Comparison of ENCODE assay signal across 7 cellular contexts in the genomic region with DNA sequence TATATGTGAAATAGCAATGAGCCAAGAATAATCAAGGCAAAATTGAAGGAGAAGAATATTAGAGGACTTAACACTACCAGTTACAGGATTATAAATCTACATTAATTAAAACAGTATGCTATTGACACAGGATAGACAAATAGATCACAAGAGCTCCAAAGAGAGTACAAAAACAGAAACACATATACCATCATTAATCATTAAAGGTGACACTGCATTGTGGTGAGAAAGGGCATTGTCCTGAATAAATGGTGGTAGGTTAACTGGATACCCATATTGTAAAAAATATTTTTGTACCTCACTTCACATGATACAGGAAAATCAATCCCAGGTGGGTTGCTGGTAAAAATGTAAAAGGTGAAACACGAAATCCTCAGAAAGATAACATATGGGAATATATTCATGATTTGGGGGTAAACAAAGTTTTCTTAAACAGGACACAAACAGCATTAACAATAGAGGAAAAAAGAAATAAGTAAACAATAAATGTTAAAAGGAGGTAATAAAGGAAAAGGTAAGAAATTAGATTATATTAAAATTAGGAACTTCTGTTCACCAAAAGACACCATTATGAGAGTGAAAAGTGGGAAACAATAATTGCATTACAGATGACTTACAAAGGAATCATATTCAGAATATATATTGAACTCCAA.
"Had no signal": no experiment of that assay in that cellular context is flagged by ENCODE, and none has a peak within 500 bp of the region (broad histone marks: within the 10 kb centered on the region; RNA-seq: fewer than 3 reads in every experiment).

No MANE protein-coding gene starts in this region.

- H3K27me3 Mint-ChIP-seq: IgD-negative memory B cell had no signal

- H3K9me3 Mint-ChIP-seq: GM23338, H9 had no signal

- H2AFZ ChIP-seq: GM23338 had no signal

- ATAC-seq: GM23338, HepG2 had no signal

- H3K27ac ChIP-seq: HL-60 had no signal

- H3K4me2 ChIP-seq: GM23338 had no signal

- H3K27ac Mint-ChIP-seq: GM23338, H9, HFFc6, IgD-negative memory B cell had no signal

- H3K4me3 Mint-ChIP-seq: GM23338, H9, HFFc6, IgD-negative memory B cell had no signal

- H3K36me3 Mint-ChIP-seq: IgD-negative memory B cell had no signal

- DNase-seq: H9, HCEC 1CT, HFFc6 had no signal

- H3K4me3 ChIP-seq: GM23338 had no signal

- H3K4me1 Mint-ChIP-seq: IgD-negative memory B cell had no signal
